ENCODE assay signal across 8 cellular contexts in the genomic region with DNA sequence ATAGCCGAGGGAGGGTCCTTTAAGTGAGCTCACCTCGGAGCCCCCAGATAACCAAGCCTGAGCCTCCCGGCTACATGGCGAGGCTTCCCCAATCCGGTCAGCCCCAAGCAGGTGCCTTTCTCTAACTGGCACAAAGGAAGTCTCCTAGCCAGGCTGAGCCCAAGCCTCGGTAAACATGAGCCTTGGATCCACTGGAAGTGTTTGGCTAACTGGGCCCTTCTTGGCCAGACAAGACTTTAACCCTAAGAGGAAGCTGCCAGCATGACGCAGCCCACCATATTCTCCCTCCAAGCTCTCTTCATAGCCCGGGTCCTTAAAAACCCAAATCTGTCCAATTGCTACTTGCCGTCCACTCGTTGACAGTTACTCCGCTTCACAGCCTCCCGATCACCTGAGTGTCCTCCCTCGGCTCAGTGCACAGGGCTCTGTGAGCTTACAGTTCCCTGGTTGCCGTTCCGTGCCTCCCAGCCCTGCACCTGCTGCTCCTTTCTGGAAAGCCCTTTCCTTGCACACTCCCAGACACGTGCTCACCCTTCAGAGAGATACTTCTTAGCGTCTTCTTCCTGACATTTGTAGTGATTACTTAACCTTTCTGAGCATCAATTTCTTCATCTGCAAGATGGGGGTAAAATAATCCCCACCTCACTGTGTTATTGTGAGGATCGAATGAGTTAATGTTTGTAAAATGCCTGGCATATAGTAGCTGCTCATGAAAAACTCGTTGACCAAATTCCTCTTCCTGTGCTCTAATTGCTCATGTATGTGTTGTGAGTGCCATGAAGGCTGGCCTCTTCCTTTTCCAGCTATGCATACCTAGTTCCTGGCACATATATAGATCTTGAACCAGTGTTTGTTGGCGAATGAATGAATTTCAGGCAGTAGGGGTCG. TPM values are rescaled to one million over a fixed set of nuclear protein-coding genes. Genes with fewer than 3 reads are reported as not detected.
DNase-seq lines count a peak whose midpoint lies in the region; ATAC-seq, FAIRE-seq and TF ChIP-seq lines count a peak whose summit lies in the region.

No MANE protein-coding gene starts in this region.

- no peak for ATAC-seq in GM21390 (IDR thresholded peaks at IDR 0.05; ENCODE audit: unreplicated experiment)

- H3K27me3 ChIP-seq in suprapubic skin, result no peaks in the 10 kb centered on the region

- H3K4me3 Mint-ChIP-seq in activated CD4-positive, alpha-beta memory T cell treated with anti-CD3 and anti-CD28 coated beads, Interleukin-2, amount 10 ng/mL, durations not matched to agents 7 days and 5 days, result peak overlapping the region; percentile 72

- POLR2A ChIA-PET in activated CD4-positive, alpha-beta memory T cell treated with anti-CD3 and anti-CD28 coated beads, Interleukin-2, amount 10 ng/mL, durations not matched to agents 7 days and 5 days (lab: Charles Lee), result interaction anchor here (0.9 to 3.0 kb wide), 14 partner anchors 10 to 123 kb away, joined by 3 to 27 read pairs (median 4); a partner anchor contains a TSS

- H3K9ac ChIP-seq in kidney (ENCODE audit: low read length in 2 of 2), result peak overlapping the region; percentile 2 to 73

- peak overlapping the region; percentile 72 to 77 for H3K27ac ChIP-seq in kidney (ENCODE audit: low read depth in 2 of 2, low read length in 2 of 2)
- peak overlapping the region; percentile 80 for H3K27ac ChIP-seq in suprapubic skin

- no peak for TF ChIP-seq EP300 in suprapubic skin (IDR thresholded peaks at IDR 0.05)

- intact Hi-C loops in kidney (cut with DNase I), result no loop called here

- H3K36me3 ChIP-seq in kidney (ENCODE audit: control insufficient read depth in 1 of 2, insufficient read depth in 2 of 2, low read length in 2 of 2), result no peaks in the 10 kb centered on the region
- no peaks in the 10 kb centered on the region for H3K36me3 ChIP-seq in suprapubic skin

- no peak for TF ChIP-seq POLR2A in suprapubic skin (IDR thresholded peaks at IDR 0.05)

- H3K4me1 Mint-ChIP-seq in activated CD4-positive, alpha-beta memory T cell treated with anti-CD3 and anti-CD28 coated beads, Interleukin-2, amount 10 ng/mL, durations not matched to agents 7 days and 5 days, result peaks cover 57% of the 10 kb centered on the region

- TF ChIP-seq CTCF in kidney (IDR thresholded peaks at IDR 0.05; ENCODE audit: borderline replicate concordance, extremely low read depth, insufficient read depth), result no peak
- no peak for TF ChIP-seq CTCF in suprapubic skin (IDR thresholded peaks at IDR 0.05)

- no peaks in the 10 kb centered on the region for H3K27me3 Mint-ChIP-seq in activated CD4-positive, alpha-beta memory T cell treated with anti-CD3 and anti-CD28 coated beads, Interleukin-2, amount 10 ng/mL, durations not matched to agents 7 days and 5 days

- H3K27ac Mint-ChIP-seq in activated CD4-positive, alpha-beta memory T cell treated with anti-CD3 and anti-CD28 coated beads, Interleukin-2, amount 10 ng/mL, durations not matched to agents 7 days and 5 days, result peak overlapping the region; percentile 70

- peak overlapping the region in 1 of 2 donors; percentile 60 for H3K4me3 ChIP-seq in kidney (ENCODE audit: low read length in 2 of 2)
- peak overlapping the region; percentile 58 for H3K4me3 ChIP-seq in suprapubic skin

- no peaks in the 10 kb centered on the region for H3K36me3 Mint-ChIP-seq in activated CD4-positive, alpha-beta memory T cell treated with anti-CD3 and anti-CD28 coated beads, Interleukin-2, amount 10 ng/mL, durations not matched to agents 7 days and 5 days (ENCODE audit: low read depth)

- CTCF ChIA-PET in activated CD4-positive, alpha-beta memory T cell treated with anti-CD3 and anti-CD28 coated beads, Interleukin-2, amount 10 ng/mL, durations not matched to agents 7 days and 5 days (lab: Charles Lee), result interaction anchor here (0.6 to 2.0 kb wide), 12 partner anchors 15 to 167 kb away, joined by 3 to 7 read pairs (median 4); no protein-coding TSS in a partner anchor

- H3K9me3 ChIP-seq in kidney (ENCODE audit: control insufficient read depth in 1 of 2, low read length in 2 of 2), result no peaks in the 10 kb centered on the region
- no peaks in the 10 kb centered on the region for H3K9me3 ChIP-seq in suprapubic skin

- DNase-seq in NCI-H510A treated with DMSO at 0.1 percent for 48 hours (lab: John Stamatoyannopoulos, UW) (peak; percentile 41), NCI-H510A (lab: John Stamatoyannopoulos, UW) (no peak), kidney (no peak), suprapubic skin (ENCODE audit: low spot score in 2 of 2) (no peak), NCI-H226 (no peak), middle frontal gyrus (ENCODE audit: extremely low spot score, low spot score) (no peak)
- no peak for DNase-seq in activated CD4-positive, alpha-beta memory T cell treated with anti-CD3 and anti-CD28 coated beads, Interleukin-2, amount 10 ng/mL, durations not matched to agents 7 days and 5 days

- H3K9me3 Mint-ChIP-seq in activated CD4-positive, alpha-beta memory T cell treated with anti-CD3 and anti-CD28 coated beads, Interleukin-2, amount 10 ng/mL, durations not matched to agents 7 days and 5 days, result no peaks in the 10 kb centered on the region

- 68% methylated on average over 17 of the region's 21 CpGs for WGBS in suprapubic skin

- H3K4me1 ChIP-seq in kidney (ENCODE audit: control insufficient read depth in 1 of 2, insufficient read depth in 1 of 2, low read depth in 1 of 2, low read length in 2 of 2) (peaks cover 9 to 22% of the 10 kb centered on the region in 2 donors), suprapubic skin (peaks cover 41% of the 10 kb centered on the region)

- no peak for FAIRE-seq in kidney (lab: Jason Lieb, UNC)

RNA-seq across cellular contexts. Expression of a gene that starts 25.6 kb away (rescaled TPM):
- 10 to 100 TPM; 72.3 to 73.2 TPM for total RNA-seq in activated CD4-positive, alpha-beta memory T cell treated with anti-CD3 and anti-CD28 coated beads, Interleukin-2, amount 10 ng/mL, durations not matched to agents 7 days and 5 days
- 72.8 TPM for total RNA-seq in kidney
- polyA plus RNA-seq in kidney (ENCODE audit: insufficient read depth, low read depth, low replicate concordance), result 194 TPM
- total RNA-seq in suprapubic skin, result 10 to 100 TPM; 50.7 to 73.5 (median 61.3) TPM

RNA-seq across cellular contexts. Expression of a gene that starts 51.0 kb away (rescaled TPM):
- 10 to 100 TPM; 10.1 to 12.9 TPM for total RNA-seq in activated CD4-positive, alpha-beta memory T cell treated with anti-CD3 and anti-CD28 coated beads, Interleukin-2, amount 10 ng/mL, durations not matched to agents 7 days and 5 days
- total RNA-seq in kidney (8.5 TPM), suprapubic skin (10 to 100 TPM; 11.4 to 20.9 (median 14.0) TPM)
- 6.5 TPM for polyA plus RNA-seq in kidney (ENCODE audit: insufficient read depth, low read depth, low replicate concordance)
